8 cellular contexts compared by ENCODE assay signal in genomic region chr11:96242971-96243647, GRCh38.
A peak's percentile ranks its signal among the peaks of the same experiment; 100 is the strongest.
DNase-seq lines count a peak whose midpoint lies in the region; ATAC-seq and TF ChIP-seq lines count a peak whose summit lies in the region.

No MANE protein-coding gene starts in this region.

- intact Hi-C loops in Right ventricle myocardium superior (cut with DNase I) = no loop called here
- intact Hi-C loops in ovary (cut with DNase I) = no loop called here
- intact Hi-C loops in tibial artery (cut with DNase I; ENCODE audit: low total_unique reads) = no loop called here

- peak overlapping the region; percentile 25 for H3K4me2 ChIP-seq in SU-DHL-6 (ENCODE audit: low read depth, low read length, poor library complexity, severe bottlenecking)

- ATAC-seq in Right ventricle myocardium superior (ENCODE audit: poor library complexity) = peak; percentile 99

- no peaks in the 10 kb centered on the region for H3K79me2 ChIP-seq in SU-DHL-6 (ENCODE audit: insufficient read depth, low read length)

- H3F3A ChIP-seq in SU-DHL-6 (ENCODE audit: insufficient read depth) = no peaks in the 10 kb centered on the region

- no peaks in the 10 kb centered on the region for H3K9me3 ChIP-seq in HEK293 (ENCODE audit: control insufficient read depth, insufficient read depth, low read depth, low read length)
- H3K9me3 ChIP-seq in SU-DHL-6 (ENCODE audit: insufficient read depth, low read length) = no peaks in the 10 kb centered on the region
- H3K9me3 ChIP-seq in ovary = no peaks in the 10 kb centered on the region
- no peaks in the 10 kb centered on the region for H3K9me3 ChIP-seq in tibial artery

- H3K27me3 ChIP-seq in SU-DHL-6 (ENCODE audit: low read length) (no peaks in the 10 kb centered on the region), ovary (no peaks in the 10 kb centered on the region), tibial artery (no peaks in the 10 kb centered on the region)

- H3K9me2 ChIP-seq in SU-DHL-6 (replicated peaks; ENCODE audit: insufficient read depth, low read length) = no peaks in the 10 kb centered on the region

- 1% methylated on average over 19 of the region's 19 CpGs for WGBS in ovary, 3 donors

- peaks cover 6% of the 10 kb centered on the region for H3K4me1 ChIP-seq in HEK293 (ENCODE audit: control insufficient read depth, insufficient read depth, low read length)
- no peaks in the 10 kb centered on the region for H3K4me1 ChIP-seq in ovary (ENCODE audit: insufficient read depth)
- peaks cover 0 to 58% (median 42%) of the 10 kb centered on the region in 4 donors for H3K4me1 ChIP-seq in tibial artery

- POLR2A ChIA-PET in HEK293 (lab: Yijun Ruan, JAX) = interaction anchor here (0.7 to 3.4 kb wide), 5 partner anchors 12 to 452 kb away, joined by 3 to 23 read pairs (median 6); partner anchors contain the start of genes CCDC82, JRKL and MAML2

- peak overlapping the region; percentile 89 for H2AFZ ChIP-seq in SU-DHL-6 (ENCODE audit: low read depth, low read length, severe bottlenecking)

- H4K20me1 ChIP-seq in SU-DHL-6 (ENCODE audit: low read depth, low read length) = no peaks in the 10 kb centered on the region

- H3K36me3 ChIP-seq in HEK293 (ENCODE audit: control insufficient read depth in 2 of 2, insufficient read depth in 1 of 2, low read length in 2 of 2) (no peaks in the 10 kb centered on the region), SU-DHL-6 (ENCODE audit: low read length) (no peaks in the 10 kb centered on the region), ovary (no peaks in the 10 kb centered on the region), tibial artery (no peaks in the 10 kb centered on the region)

- no peak for TF ChIP-seq CTCF in HEK293 (tag by site-specific recombination; IDR thresholded peaks at IDR 0.05)
- no peak for TF ChIP-seq CTCF in SU-DHL-6 (IDR thresholded peaks at IDR 0.05; ENCODE audit: insufficient read depth, low read length, poor library complexity, severe bottlenecking)
- no peak for TF ChIP-seq CTCF in ovary (IDR thresholded peaks at IDR 0.05)
- TF ChIP-seq CTCF in tibial artery (IDR thresholded peaks at IDR 0.05) = no peak

- peak; percentile 86 for DNase-seq in GM04503 (ENCODE audit: low read depth)
- peak; percentile 91 for DNase-seq in NCI-H1048 (lab: John Stamatoyannopoulos, UW)
- peak; percentile 44 for DNase-seq in activated naive CD8-positive, alpha-beta T cell treated with anti-CD3 and anti-CD28 coated beads, Interleukin-2, amount 50 U/mL, for 16 hours (ENCODE audit: low read depth, low spot score)
- DNase-seq in Right ventricle myocardium superior = peak; percentile 95
- DNase-seq in ovary = peak; percentile 92 to 96 (median 94)
- peak; percentile 96 to 98 for DNase-seq in tibial artery

- H3K27ac ChIP-seq in HEK293 (ENCODE audit: extremely low read depth, low read depth, low read length) (peak overlapping the region; percentile 79), SU-DHL-6 (ENCODE audit: low read depth, low read length) (no peak overlapping the region), ovary (peak overlapping the region; percentile 60 to 62), tibial artery (peak overlapping the region; percentile 80 to 85)

- H3K4me3 ChIP-seq in HEK293 (ENCODE audit: low read depth, low read length) (peak overlapping the region; percentile 30), SU-DHL-6 (ENCODE audit: insufficient read depth, low read length, poor library complexity, severe bottlenecking) (no peak overlapping the region), ovary (peak overlapping the region; percentile 23), tibial artery (peak overlapping the region; percentile 49 to 54)

- TF ChIP-seq POLR2A in ovary (IDR thresholded peaks at IDR 0.05) = peak; percentile 22

- no peak overlapping the region for H3K9ac ChIP-seq in SU-DHL-6 (ENCODE audit: low read length)

- peak; percentile 17 for TF ChIP-seq EP300 in ovary (IDR thresholded peaks at IDR 0.05)

- CTCF ChIA-PET in HEK293 (lab: Yijun Ruan, JAX) = interaction anchor here (0.6 to 2.7 kb wide), 6 partner anchors 18 to 262 kb away, joined by 3 to 14 read pairs (median 4); partner anchors contain the start of gene MAML2

TF ChIP-seq in HEK293, 187 proteins besides CTCF, POLR2A, EP300 and RAD21 (continues in another document):
- TF ChIP-seq ZNF24 (tag by site-specific recombination; IDR thresholded peaks at IDR 0.05) = no peak
- no peak for TF ChIP-seq ZNF202 (tag by site-specific recombination; IDR thresholded peaks at IDR 0.05; ENCODE audit: borderline replicate concordance)
- TF ChIP-seq GLIS1 (tag by site-specific recombination; IDR thresholded peaks at IDR 0.05) = peak; percentile 70
- TF ChIP-seq EGR2 (tag by site-specific recombination; IDR thresholded peaks at IDR 0.05; ENCODE audit: low read depth) = peak; percentile 32; the same call in 1 of the 2 replicates
- TF ChIP-seq ZNF398 (tag by site-specific recombination; IDR thresholded peaks at IDR 0.05) = peak; percentile 60; the same call in 1 of the 2 replicates
- TF ChIP-seq SP7 (tag by site-specific recombination; IDR thresholded peaks at IDR 0.05) = peak; percentile 59
- no peak for TF ChIP-seq ZNF624 (tag by site-specific recombination; IDR thresholded peaks at IDR 0.05)
- TF ChIP-seq SP3 (tag by site-specific recombination; IDR thresholded peaks at IDR 0.05) = peak; percentile 68
- TF ChIP-seq ZXDB (tag by site-specific recombination; IDR thresholded peaks at IDR 0.05) = peak; percentile 45; the same call in 1 of the 2 replicates
- TF ChIP-seq ZNF549 (tag by site-specific recombination; IDR thresholded peaks at IDR 0.05) = no peak
- peak; percentile 27; the same call in 1 of the 2 replicates for TF ChIP-seq ZNF629 (tag by site-specific recombination; IDR thresholded peaks at IDR 0.05)
- TF ChIP-seq ZNF221 (tag by site-specific recombination; IDR thresholded peaks at IDR 0.05; ENCODE audit: borderline replicate concordance) = no peak
- no peak for TF ChIP-seq ZNF223 (tag by site-specific recombination; IDR thresholded peaks at IDR 0.05)
- TF ChIP-seq ZNF16 (tag by site-specific recombination; IDR thresholded peaks at IDR 0.05; ENCODE audit: low read depth) = no peak
- peak; percentile 20 for TF ChIP-seq ZNF2 (tag by site-specific recombination; IDR thresholded peaks at IDR 0.05)
- peak; percentile 97 for TF ChIP-seq ELK4 (IDR thresholded peaks at IDR 0.05; ENCODE audit: borderline replicate concordance, low read depth, low read length)
- 0 out of 2 replicates have a peak, but pooled peaks have one; percentile 44 for TF ChIP-seq ZNF501 (tag by site-specific recombination; IDR thresholded peaks at IDR 0.05)
- TF ChIP-seq ZBTB6 (tag by site-specific recombination; IDR thresholded peaks at IDR 0.05) = no peak
- TF ChIP-seq ZNF248 (tag by site-specific recombination; IDR thresholded peaks at IDR 0.05) = no peak

Comparison
In these comparisons a context has a peak if more than half of its experiments do, and no peak if none do; other contexts are left out.
1. DNase-seq: peak in every context shown above with its lines; median percentile 97 in tibial artery; 95 in Right ventricle myocardium superior; 94 in ovary; 91 in NCI-H1048; 86 in GM04503; 44 in activated naive CD8-positive, alpha-beta T cell treated with anti-CD3 and anti-CD28 coated beads, Interleukin-2, amount 50 U/mL, for 16 hours.